Comparison of ENCODE assay signal across 1 cellular context in the genomic region with DNA sequence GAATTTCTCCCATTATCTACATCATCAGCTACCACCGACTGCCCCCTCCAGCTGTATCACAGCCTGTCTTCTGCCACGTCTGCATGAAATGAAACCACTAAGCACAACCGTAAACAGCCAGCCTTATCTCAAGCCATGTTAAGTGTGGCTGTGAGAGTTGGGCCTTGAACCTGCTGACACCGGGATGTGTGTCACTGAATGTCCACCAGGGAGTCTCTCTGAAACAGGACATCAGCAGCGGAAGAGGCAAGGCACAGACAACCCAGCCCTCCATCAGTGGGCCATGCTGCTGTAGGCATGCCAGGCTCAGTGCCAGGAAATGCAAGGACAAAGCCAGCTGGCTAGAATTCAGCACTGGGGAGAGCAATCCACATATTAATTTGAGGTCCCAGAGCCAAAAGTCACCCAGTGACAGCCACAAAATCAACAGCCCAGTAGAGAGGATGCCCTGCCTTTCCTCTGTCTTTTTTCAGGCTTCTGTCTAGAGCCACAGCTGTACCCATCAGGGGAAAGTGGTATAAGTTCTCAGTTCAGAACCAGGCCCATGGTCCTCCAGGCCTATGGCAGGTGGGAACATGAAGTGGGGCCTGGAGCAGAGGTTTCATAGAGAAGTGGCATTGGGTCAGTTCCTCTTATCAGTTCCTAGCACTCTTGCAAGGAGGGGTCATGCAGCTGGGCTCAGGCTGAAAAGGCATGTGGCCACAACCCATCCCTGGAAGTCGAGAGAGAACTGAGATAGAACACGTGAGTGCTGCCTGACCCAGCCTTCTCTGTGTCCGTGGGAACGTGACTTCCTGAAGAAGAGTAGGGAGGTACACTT.
TF ChIP-seq lines count a peak whose summit lies in the region.

No MANE protein-coding gene starts in this region.

TF ChIP-seq in K562, 482 proteins besides CTCF, POLR2A, EP300 and RAD21 (continued from another document and continues in another):
- TF ChIP-seq, protein P1, sequence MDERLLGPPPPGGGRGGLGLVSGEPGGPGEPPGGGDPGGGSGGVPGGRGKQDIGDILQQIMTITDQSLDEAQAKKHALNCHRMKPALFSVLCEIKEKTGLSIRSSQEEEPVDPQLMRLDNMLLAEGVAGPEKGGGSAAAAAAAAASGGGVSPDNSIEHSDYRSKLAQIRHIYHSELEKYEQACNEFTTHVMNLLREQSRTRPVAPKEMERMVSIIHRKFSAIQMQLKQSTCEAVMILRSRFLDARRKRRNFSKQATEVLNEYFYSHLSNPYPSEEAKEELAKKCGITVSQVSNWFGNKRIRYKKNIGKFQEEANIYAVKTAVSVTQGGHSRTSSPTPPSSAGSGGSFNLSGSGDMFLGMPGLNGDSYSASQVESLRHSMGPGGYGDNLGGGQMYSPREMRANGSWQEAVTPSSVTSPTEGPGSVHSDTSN (CRISPR knock-in tag; IDR thresholded peaks at IDR 0.05; ENCODE audit: low read depth), result no peak
- TF ChIP-seq, protein P1 (tag; conservative IDR thresholded peaks at IDR 0.05; ENCODE audit: low read depth), result no peak
- TF ChIP-seq ZNF3 (CRISPR knock-in tag; IDR thresholded peaks at IDR 0.05) (no peak), CHD4 (IDR thresholded peaks at IDR 0.05; ENCODE audit: insufficient read depth, insufficient replicate concordance, low read depth, low read length, poor library complexity, severe bottlenecking) (no peak), MTA1 (IDR thresholded peaks at IDR 0.05; ENCODE audit: borderline replicate concordance) (no peak), MCM7 (IDR thresholded peaks at IDR 0.05) (no peak), PRMT5 (CRISPR knock-in tag; IDR thresholded peaks at IDR 0.05) (no peak), ZNF324 (CRISPR knock-in tag; IDR thresholded peaks at IDR 0.05) (no peak), HLTF (IDR thresholded peaks at IDR 0.05) (no peak), HDAC3 (IDR thresholded peaks at IDR 0.05; ENCODE audit: borderline replicate concordance, partially characterized antibody) (no peak), RBFOX2 (IDR thresholded peaks at IDR 0.05; ENCODE audit: low read depth, low read length) (no peak), LARP7 (IDR thresholded peaks at IDR 0.05) (no peak), ZNF384 (IDR thresholded peaks at IDR 0.05; ENCODE audit: low read depth, low read length) (no peak), RAD51 (IDR thresholded peaks at IDR 0.05; ENCODE audit: borderline replicate concordance, low read depth) (peak; percentile 68), KLF16 (IDR thresholded peaks at IDR 0.05) (peak; percentile 72), SMAD1 (IDR thresholded peaks at IDR 0.05; ENCODE audit: low read depth, low read length, partially characterized antibody) (no peak), KAT8 (IDR thresholded peaks at IDR 0.05; ENCODE audit: low read depth) (no peak), ETS2 (tag; IDR thresholded peaks at IDR 0.05; ENCODE audit: borderline replicate concordance, poor library complexity, severe bottlenecking) (no peak), E2F4 (CRISPR knock-in tag; IDR thresholded peaks at IDR 0.05; ENCODE audit: low read depth) (no peak), JUND (IDR thresholded peaks at IDR 0.05; ENCODE audit: borderline replicate concordance, low read depth, low read length) (0 out of 2 replicates have a peak, but pooled peaks have one; percentile 52), JUND (tag; IDR thresholded peaks at IDR 0.05; ENCODE audit: borderline replicate concordance, low read depth, low read length) (peak; percentile 26; the same call in 2 of the 3 replicates), PHB2 (IDR thresholded peaks at IDR 0.05; ENCODE audit: low read depth) (no peak), CBX1 (IDR thresholded peaks at IDR 0.05; ENCODE audit: low read depth) (no peak), CEBPB (tag; IDR thresholded peaks at IDR 0.05) (no peak), E2F1 (CRISPR knock-in tag; IDR thresholded peaks at IDR 0.05) (no peak), ZNF717 (CRISPR knock-in tag; IDR thresholded peaks at IDR 0.05) (no peak), CHCHD3 (CRISPR knock-in tag; IDR thresholded peaks at IDR 0.05) (no peak), ZNF77 (CRISPR knock-in tag; IDR thresholded peaks at IDR 0.05) (no peak), ETV6 (IDR thresholded peaks at IDR 0.05; ENCODE audit: borderline replicate concordance in 1 of 2, low read depth in 2 of 2, low read length in 1 of 2) (no peak), ETV6 (CRISPR knock-in tag; IDR thresholded peaks at IDR 0.05; ENCODE audit: borderline replicate concordance) (no peak), NCOA1 (IDR thresholded peaks at IDR 0.05; ENCODE audit: low read depth) (no peak), ZNF316 (IDR thresholded peaks at IDR 0.05) (peak; percentile 35; the same call in 1 of the 2 replicates), TCF7 (IDR thresholded peaks at IDR 0.05; ENCODE audit: borderline replicate concordance) (no peak), LCOR (CRISPR knock-in tag; IDR thresholded peaks at IDR 0.05) (no peak), SNIP1 (IDR thresholded peaks at IDR 0.05; ENCODE audit: low read depth) (no peak), TBL1XR1 (IDR thresholded peaks at IDR 0.05; ENCODE audit: low read length in 2 of 2) (no peak), KDM5B (IDR thresholded peaks at IDR 0.05; ENCODE audit: insufficient replicate concordance, low read depth, low read length) (no peak), ILF3 (IDR thresholded peaks at IDR 0.05; ENCODE audit: borderline replicate concordance) (no peak), CTBP1 (IDR thresholded peaks at IDR 0.05; ENCODE audit: borderline replicate concordance) (peak; percentile 60), CBFA2T3 (IDR thresholded peaks at IDR 0.05) (peak; percentile 87), NFXL1 (CRISPR knock-in tag; IDR thresholded peaks at IDR 0.05) (no peak), SMARCB1 (IDR thresholded peaks at IDR 0.05; ENCODE audit: insufficient read length, low read depth) (no peak), MAX (CRISPR knock-in tag; IDR thresholded peaks at IDR 0.05) (no peak), MAFG (tag; conservative IDR thresholded peaks at IDR 0.05) (0 out of 2 replicates have a peak, but pooled peaks have one; percentile 18), TARDBP (IDR thresholded peaks at IDR 0.05) (no peak), BRF1 (IDR thresholded peaks at IDR 0.05; ENCODE audit: borderline replicate concordance, extremely low read depth, insufficient read length) (no peak), SMAD4 (CRISPR knock-in tag; conservative IDR thresholded peaks at IDR 0.05) (peak; percentile 40; the same call in 1 of the 2 replicates), FOXA1 (IDR thresholded peaks at IDR 0.05; ENCODE audit: borderline replicate concordance) (no peak)
- TF ChIP-seq, protein P2, sequence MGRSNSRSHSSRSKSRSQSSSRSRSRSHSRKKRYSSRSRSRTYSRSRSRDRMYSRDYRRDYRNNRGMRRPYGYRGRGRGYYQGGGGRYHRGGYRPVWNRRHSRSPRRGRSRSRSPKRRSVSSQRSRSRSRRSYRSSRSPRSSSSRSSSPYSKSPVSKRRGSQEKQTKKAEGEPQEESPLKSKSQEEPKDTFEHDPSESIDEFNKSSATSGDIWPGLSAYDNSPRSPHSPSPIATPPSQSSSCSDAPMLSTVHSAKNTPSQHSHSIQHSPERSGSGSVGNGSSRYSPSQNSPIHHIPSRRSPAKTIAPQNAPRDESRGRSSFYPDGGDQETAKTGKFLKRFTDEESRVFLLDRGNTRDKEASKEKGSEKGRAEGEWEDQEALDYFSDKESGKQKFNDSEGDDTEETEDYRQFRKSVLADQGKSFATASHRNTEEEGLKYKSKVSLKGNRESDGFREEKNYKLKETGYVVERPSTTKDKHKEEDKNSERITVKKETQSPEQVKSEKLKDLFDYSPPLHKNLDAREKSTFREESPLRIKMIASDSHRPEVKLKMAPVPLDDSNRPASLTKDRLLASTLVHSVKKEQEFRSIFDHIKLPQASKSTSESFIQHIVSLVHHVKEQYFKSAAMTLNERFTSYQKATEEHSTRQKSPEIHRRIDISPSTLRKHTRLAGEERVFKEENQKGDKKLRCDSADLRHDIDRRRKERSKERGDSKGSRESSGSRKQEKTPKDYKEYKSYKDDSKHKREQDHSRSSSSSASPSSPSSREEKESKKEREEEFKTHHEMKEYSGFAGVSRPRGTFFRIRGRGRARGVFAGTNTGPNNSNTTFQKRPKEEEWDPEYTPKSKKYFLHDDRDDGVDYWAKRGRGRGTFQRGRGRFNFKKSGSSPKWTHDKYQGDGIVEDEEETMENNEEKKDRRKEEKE (IDR thresholded peaks at IDR 0.05; ENCODE audit: borderline replicate concordance in 1 of 2, control insufficient read depth in 1 of 2, low read depth in 2 of 2, low read length in 1 of 2), result no peak
- TF ChIP-seq, protein P3, sequence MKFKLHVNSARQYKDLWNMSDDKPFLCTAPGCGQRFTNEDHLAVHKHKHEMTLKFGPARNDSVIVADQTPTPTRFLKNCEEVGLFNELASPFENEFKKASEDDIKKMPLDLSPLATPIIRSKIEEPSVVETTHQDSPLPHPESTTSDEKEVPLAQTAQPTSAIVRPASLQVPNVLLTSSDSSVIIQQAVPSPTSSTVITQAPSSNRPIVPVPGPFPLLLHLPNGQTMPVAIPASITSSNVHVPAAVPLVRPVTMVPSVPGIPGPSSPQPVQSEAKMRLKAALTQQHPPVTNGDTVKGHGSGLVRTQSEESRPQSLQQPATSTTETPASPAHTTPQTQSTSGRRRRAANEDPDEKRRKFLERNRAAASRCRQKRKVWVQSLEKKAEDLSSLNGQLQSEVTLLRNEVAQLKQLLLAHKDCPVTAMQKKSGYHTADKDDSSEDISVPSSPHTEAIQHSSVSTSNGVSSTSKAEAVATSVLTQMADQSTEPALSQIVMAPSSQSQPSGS (CRISPR knock-in tag; IDR thresholded peaks at IDR 0.05), result no peak
- TF ChIP-seq, protein P4, sequence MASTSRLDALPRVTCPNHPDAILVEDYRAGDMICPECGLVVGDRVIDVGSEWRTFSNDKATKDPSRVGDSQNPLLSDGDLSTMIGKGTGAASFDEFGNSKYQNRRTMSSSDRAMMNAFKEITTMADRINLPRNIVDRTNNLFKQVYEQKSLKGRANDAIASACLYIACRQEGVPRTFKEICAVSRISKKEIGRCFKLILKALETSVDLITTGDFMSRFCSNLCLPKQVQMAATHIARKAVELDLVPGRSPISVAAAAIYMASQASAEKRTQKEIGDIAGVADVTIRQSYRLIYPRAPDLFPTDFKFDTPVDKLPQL (IDR thresholded peaks at IDR 0.05; ENCODE audit: extremely low read depth, insufficient read length), result no peak
- TF ChIP-seq, protein P5, sequence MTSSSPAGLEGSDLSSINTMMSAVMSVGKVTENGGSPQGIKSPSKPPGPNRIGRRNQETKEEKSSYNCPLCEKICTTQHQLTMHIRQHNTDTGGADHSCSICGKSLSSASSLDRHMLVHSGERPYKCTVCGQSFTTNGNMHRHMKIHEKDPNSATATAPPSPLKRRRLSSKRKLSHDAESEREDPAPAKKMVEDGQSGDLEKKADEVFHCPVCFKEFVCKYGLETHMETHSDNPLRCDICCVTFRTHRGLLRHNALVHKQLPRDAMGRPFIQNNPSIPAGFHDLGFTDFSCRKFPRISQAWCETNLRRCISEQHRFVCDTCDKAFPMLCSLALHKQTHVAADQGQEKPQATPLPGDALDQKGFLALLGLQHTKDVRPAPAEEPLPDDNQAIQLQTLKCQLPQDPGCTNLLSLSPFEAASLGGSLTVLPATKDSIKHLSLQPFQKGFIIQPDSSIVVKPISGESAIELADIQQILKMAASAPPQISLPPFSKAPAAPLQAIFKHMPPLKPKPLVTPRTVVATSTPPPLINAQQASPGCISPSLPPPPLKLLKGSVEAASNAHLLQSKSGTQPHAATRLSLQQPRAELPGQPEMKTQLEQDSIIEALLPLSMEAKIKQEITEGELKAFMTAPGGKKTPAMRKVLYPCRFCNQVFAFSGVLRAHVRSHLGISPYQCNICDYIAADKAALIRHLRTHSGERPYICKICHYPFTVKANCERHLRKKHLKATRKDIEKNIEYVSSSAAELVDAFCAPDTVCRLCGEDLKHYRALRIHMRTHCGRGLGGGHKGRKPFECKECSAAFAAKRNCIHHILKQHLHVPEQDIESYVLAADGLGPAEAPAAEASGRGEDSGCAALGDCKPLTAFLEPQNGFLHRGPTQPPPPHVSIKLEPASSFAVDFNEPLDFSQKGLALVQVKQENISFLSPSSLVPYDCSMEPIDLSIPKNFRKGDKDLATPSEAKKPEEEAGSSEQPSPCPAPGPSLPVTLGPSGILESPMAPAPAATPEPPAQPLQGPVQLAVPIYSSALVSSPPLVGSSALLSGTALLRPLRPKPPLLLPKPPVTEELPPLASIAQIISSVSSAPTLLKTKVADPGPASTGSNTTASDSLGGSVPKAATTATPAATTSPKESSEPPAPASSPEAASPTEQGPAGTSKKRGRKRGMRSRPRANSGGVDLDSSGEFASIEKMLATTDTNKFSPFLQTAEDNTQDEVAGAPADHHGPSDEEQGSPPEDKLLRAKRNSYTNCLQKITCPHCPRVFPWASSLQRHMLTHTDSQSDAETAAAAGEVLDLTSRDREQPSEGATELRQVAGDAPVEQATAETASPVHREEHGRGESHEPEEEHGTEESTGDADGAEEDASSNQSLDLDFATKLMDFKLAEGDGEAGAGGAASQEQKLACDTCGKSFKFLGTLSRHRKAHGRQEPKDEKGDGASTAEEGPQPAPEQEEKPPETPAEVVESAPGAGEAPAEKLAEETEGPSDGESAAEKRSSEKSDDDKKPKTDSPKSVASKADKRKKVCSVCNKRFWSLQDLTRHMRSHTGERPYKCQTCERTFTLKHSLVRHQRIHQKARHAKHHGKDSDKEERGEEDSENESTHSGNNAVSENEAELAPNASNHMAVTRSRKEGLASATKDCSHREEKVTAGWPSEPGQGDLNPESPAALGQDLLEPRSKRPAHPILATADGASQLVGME (CRISPR knock-in tag; IDR thresholded peaks at IDR 0.05), result no peak
